1 cellular context compared by ENCODE assay signal in the genomic region with DNA sequence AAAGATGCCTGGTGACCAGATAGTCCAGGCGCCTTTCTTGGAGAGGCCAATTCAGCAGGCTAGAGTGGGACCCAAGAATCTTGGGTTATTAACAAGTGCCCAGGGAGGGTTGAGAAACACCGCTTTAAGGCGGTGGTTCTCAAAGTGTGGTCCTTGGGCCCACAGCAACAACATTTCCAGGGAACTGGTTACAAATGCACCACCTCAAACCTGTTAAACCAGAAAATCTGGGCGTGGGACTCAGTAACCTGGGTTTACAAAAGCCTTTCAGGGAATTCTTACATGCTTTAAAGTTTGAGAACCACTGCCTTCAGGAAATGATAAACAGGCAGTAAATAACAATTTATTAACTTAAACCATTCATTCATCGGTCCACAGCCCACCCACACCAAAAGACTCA.
TF ChIP-seq lines count a peak whose summit lies in the region.

No MANE protein-coding gene starts in this region.

TF ChIP-seq in GM23338, 12 proteins besides CTCF, POLR2A, EP300 and RAD21 (continued from another document):
- TF ChIP-seq, protein P1, sequence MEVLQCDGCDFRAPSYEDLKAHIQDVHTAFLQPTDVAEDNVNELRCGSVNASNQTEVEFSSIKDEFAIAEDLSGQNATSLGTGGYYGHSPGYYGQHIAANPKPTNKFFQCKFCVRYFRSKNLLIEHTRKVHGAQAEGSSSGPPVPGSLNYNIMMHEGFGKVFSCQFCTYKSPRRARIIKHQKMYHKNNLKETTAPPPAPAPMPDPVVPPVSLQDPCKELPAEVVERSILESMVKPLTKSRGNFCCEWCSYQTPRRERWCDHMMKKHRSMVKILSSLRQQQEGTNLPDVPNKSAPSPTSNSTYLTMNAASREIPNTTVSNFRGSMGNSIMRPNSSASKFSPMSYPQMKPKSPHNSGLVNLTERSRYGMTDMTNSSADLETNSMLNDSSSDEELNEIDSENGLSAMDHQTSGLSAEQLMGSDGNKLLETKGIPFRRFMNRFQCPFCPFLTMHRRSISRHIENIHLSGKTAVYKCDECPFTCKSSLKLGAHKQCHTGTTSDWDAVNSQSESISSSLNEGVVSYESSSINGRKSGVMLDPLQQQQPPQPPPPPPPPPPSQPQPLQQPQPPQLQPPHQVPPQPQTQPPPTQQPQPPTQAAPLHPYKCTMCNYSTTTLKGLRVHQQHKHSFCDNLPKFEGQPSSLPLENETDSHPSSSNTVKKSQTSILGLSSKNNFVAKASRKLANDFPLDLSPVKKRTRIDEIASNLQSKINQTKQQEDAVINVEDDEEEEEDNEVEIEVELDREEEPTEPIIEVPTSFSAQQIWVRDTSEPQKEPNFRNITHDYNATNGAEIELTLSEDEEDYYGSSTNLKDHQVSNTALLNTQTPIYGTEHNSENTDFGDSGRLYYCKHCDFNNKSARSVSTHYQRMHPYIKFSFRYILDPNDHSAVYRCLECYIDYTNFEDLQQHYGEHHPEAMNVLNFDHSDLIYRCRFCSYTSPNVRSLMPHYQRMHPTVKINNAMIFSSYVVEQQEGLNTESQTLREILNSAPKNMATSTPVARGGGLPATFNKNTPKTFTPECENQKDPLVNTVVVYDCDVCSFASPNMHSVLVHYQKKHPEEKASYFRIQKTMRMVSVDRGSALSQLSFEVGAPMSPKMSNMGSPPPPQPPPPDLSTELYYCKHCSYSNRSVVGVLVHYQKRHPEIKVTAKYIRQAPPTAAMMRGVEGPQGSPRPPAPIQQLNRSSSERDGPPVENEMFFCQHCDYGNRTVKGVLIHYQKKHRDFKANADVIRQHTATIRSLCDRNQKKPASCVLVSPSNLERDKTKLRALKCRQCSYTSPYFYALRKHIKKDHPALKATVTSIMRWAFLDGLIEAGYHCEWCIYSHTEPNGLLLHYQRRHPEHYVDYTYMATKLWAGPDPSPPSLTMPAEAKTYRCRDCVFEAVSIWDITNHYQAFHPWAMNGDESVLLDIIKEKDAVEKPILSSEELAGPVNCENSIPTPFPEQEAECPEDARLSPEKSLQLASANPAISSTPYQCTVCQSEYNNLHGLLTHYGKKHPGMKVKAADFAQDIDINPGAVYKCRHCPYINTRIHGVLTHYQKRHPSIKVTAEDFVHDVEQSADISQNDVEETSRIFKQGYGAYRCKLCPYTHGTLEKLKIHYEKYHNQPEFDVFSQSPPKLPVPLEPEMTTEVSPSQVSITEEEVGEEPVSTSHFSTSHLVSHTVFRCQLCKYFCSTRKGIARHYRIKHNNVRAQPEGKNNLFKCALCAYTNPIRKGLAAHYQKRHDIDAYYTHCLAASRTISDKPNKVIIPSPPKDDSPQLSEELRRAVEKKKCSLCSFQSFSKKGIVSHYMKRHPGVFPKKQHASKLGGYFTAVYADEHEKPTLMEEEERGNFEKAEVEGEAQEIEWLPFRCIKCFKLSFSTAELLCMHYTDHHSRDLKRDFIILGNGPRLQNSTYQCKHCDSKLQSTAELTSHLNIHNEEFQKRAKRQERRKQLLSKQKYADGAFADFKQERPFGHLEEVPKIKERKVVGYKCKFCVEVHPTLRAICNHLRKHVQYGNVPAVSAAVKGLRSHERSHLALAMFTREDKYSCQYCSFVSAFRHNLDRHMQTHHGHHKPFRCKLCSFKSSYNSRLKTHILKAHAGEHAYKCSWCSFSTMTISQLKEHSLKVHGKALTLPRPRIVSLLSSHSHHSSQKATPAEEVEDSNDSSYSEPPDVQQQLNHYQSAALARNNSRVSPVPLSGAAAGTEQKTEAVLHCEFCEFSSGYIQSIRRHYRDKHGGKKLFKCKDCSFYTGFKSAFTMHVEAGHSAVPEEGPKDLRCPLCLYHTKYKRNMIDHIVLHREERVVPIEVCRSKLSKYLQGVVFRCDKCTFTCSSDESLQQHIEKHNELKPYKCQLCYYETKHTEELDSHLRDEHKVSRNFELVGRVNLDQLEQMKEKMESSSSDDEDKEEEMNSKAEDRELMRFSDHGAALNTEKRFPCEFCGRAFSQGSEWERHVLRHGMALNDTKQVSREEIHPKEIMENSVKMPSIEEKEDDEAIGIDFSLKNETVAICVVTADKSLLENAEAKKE (CRISPR knock-in tag; IDR thresholded peaks at IDR 0.05), result no peak
- TF ChIP-seq, protein P2, sequence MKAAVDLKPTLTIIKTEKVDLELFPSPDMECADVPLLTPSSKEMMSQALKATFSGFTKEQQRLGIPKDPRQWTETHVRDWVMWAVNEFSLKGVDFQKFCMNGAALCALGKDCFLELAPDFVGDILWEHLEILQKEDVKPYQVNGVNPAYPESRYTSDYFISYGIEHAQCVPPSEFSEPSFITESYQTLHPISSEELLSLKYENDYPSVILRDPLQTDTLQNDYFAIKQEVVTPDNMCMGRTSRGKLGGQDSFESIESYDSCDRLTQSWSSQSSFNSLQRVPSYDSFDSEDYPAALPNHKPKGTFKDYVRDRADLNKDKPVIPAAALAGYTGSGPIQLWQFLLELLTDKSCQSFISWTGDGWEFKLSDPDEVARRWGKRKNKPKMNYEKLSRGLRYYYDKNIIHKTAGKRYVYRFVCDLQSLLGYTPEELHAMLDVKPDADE (IDR thresholded peaks at IDR 0.05), result no peak
- TF ChIP-seq, protein P3, sequence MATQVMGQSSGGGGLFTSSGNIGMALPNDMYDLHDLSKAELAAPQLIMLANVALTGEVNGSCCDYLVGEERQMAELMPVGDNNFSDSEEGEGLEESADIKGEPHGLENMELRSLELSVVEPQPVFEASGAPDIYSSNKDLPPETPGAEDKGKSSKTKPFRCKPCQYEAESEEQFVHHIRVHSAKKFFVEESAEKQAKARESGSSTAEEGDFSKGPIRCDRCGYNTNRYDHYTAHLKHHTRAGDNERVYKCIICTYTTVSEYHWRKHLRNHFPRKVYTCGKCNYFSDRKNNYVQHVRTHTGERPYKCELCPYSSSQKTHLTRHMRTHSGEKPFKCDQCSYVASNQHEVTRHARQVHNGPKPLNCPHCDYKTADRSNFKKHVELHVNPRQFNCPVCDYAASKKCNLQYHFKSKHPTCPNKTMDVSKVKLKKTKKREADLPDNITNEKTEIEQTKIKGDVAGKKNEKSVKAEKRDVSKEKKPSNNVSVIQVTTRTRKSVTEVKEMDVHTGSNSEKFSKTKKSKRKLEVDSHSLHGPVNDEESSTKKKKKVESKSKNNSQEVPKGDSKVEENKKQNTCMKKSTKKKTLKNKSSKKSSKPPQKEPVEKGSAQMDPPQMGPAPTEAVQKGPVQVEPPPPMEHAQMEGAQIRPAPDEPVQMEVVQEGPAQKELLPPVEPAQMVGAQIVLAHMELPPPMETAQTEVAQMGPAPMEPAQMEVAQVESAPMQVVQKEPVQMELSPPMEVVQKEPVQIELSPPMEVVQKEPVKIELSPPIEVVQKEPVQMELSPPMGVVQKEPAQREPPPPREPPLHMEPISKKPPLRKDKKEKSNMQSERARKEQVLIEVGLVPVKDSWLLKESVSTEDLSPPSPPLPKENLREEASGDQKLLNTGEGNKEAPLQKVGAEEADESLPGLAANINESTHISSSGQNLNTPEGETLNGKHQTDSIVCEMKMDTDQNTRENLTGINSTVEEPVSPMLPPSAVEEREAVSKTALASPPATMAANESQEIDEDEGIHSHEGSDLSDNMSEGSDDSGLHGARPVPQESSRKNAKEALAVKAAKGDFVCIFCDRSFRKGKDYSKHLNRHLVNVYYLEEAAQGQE (IDR thresholded peaks at IDR 0.05; ENCODE audit: unreplicated experiment), result no peak
- no peak for TF ChIP-seq NANOG (IDR thresholded peaks at IDR 0.05; ENCODE audit: borderline replicate concordance)
- TF ChIP-seq POLR2AphosphoS5 (IDR thresholded peaks at IDR 0.05; ENCODE audit: low read depth), result no peak
TF ChIP-seq in GM23338: peak in this region for 0.
